Comparison of ENCODE assay signal across 2 cellular contexts in the genomic region with DNA sequence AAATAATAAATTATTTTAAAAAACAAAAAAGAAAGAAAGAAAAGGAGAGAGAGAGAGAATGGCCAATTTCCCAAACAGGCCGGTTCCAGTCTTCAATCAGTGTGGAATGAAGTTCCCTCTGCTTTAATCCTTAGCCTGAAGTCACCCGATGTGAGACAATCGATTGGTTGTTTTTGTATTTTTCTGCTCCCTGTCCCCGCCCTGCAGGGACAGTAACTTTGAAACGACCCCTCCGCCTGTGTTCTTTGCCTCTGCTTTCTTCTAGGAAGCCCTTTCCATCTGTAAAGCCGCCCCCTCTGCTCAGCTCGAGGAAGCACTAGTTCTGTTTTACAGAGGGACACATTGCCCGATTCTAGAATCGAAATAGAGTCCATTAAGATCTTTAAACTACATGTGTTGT.
TF ChIP-seq lines count a peak whose summit lies in the region.

No MANE protein-coding gene starts in this region.

TF ChIP-seq in HepG2, 621 proteins besides CTCF, POLR2A, EP300 and RAD21:
- TF ChIP-seq TAF15 (IDR thresholded peaks at IDR 0.05; ENCODE audit: low read depth, low read length, poor library complexity, severe bottlenecking) (no peak), SOX13 (IDR thresholded peaks at IDR 0.05) (no peak), SOX13 (CRISPR knock-in tag; conservative IDR thresholded peaks at IDR 0.05 in 1 of 2, IDR thresholded peaks at IDR 0.05 in 1 of 2) (no peak), MTA1 (CRISPR knock-in tag; IDR thresholded peaks at IDR 0.05; ENCODE audit: borderline replicate concordance) (no peak), HOXA5 (CRISPR knock-in tag; IDR thresholded peaks at IDR 0.05) (no peak), JARID2 (CRISPR knock-in tag; IDR thresholded peaks at IDR 0.05; ENCODE audit: insufficient replicate concordance) (no peak), ZNF350 (CRISPR knock-in tag; IDR thresholded peaks at IDR 0.05; ENCODE audit: borderline replicate concordance, low read depth) (no peak), SRY (CRISPR knock-in tag; IDR thresholded peaks at IDR 0.05) (no peak), SNAPC5 (CRISPR knock-in tag; IDR thresholded peaks at IDR 0.05; ENCODE audit: borderline replicate concordance) (no peak)
- TF ChIP-seq, protein P1, sequence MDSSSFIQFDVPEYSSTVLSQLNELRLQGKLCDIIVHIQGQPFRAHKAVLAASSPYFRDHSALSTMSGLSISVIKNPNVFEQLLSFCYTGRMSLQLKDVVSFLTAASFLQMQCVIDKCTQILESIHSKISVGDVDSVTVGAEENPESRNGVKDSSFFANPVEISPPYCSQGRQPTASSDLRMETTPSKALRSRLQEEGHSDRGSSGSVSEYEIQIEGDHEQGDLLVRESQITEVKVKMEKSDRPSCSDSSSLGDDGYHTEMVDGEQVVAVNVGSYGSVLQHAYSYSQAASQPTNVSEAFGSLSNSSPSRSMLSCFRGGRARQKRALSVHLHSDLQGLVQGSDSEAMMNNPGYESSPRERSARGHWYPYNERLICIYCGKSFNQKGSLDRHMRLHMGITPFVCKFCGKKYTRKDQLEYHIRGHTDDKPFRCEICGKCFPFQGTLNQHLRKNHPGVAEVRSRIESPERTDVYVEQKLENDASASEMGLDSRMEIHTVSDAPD (CRISPR knock-in tag; IDR thresholded peaks at IDR 0.05): no peak
TF ChIP-seq in HepG2: peak in this region for 0.

TF ChIP-seq in HEK293, 187 proteins besides CTCF, POLR2A, EP300 and RAD21:
- TF ChIP-seq MZF1 (tag by site-specific recombination; IDR thresholded peaks at IDR 0.05; ENCODE audit: borderline replicate concordance): no peak
- TF ChIP-seq ZBTB17 (tag by site-specific recombination; IDR thresholded peaks at IDR 0.05): peak; percentile 52; the same call in 1 of the 2 replicates
